Comparison of ENCODE assay signal across 1 cellular context in the genomic region with DNA sequence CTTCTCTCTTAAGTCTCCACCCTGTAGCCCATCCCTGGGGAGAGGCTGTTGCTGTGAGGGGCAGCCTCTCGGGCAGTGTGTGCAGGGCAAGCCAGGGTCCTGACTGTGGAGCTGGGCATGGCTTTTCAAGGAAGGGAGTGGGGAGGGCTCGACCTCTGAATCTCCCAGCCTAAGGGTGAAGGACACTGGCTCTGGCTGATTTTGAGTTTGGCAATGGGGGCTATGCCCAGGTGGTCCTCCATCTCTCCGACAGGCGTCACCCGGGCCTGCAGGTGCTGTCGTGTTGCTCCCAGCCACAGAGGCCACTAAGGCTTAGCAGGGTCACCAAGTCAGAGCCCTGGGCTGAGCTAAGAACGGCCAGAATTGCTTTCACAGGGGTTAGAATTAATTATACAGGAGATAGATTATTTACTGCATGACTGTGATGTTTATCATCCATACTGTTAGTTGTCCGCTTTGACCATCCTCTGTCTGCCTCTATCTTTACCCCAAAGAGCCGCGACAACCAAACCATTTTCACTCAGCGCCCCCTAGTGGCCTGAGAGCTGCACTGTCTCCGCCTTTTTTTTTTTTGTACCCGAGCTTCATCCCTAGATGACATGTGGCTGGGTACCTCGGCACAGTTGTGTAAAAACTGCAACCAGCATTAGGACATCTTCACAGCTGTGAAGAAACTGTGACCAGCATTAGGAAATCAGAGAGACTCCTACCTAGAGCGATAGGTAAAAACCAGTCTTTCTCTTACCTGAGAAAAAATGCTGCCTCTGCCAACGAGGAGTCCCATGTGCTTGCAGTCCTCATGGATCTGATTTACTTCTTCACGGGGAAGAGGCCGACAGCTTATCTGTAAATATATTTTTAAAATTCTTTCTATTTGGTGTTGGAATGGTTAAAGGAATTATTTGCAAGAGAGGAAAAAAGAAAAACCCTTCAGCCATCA.
TF ChIP-seq lines count a peak whose summit lies in the region.

No MANE protein-coding gene starts in this region.

TF ChIP-seq in HCT116, 20 proteins besides CTCF, POLR2A, EP300 and RAD21 (continued from another document):
- TF ChIP-seq, protein P1, sequence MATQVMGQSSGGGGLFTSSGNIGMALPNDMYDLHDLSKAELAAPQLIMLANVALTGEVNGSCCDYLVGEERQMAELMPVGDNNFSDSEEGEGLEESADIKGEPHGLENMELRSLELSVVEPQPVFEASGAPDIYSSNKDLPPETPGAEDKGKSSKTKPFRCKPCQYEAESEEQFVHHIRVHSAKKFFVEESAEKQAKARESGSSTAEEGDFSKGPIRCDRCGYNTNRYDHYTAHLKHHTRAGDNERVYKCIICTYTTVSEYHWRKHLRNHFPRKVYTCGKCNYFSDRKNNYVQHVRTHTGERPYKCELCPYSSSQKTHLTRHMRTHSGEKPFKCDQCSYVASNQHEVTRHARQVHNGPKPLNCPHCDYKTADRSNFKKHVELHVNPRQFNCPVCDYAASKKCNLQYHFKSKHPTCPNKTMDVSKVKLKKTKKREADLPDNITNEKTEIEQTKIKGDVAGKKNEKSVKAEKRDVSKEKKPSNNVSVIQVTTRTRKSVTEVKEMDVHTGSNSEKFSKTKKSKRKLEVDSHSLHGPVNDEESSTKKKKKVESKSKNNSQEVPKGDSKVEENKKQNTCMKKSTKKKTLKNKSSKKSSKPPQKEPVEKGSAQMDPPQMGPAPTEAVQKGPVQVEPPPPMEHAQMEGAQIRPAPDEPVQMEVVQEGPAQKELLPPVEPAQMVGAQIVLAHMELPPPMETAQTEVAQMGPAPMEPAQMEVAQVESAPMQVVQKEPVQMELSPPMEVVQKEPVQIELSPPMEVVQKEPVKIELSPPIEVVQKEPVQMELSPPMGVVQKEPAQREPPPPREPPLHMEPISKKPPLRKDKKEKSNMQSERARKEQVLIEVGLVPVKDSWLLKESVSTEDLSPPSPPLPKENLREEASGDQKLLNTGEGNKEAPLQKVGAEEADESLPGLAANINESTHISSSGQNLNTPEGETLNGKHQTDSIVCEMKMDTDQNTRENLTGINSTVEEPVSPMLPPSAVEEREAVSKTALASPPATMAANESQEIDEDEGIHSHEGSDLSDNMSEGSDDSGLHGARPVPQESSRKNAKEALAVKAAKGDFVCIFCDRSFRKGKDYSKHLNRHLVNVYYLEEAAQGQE (IDR thresholded peaks at IDR 0.05; ENCODE audit: low read depth), result no peak
- no peak for TF ChIP-seq ELF1 (IDR thresholded peaks at IDR 0.05; ENCODE audit: borderline replicate concordance, low read depth)
- TF ChIP-seq, protein P2, sequence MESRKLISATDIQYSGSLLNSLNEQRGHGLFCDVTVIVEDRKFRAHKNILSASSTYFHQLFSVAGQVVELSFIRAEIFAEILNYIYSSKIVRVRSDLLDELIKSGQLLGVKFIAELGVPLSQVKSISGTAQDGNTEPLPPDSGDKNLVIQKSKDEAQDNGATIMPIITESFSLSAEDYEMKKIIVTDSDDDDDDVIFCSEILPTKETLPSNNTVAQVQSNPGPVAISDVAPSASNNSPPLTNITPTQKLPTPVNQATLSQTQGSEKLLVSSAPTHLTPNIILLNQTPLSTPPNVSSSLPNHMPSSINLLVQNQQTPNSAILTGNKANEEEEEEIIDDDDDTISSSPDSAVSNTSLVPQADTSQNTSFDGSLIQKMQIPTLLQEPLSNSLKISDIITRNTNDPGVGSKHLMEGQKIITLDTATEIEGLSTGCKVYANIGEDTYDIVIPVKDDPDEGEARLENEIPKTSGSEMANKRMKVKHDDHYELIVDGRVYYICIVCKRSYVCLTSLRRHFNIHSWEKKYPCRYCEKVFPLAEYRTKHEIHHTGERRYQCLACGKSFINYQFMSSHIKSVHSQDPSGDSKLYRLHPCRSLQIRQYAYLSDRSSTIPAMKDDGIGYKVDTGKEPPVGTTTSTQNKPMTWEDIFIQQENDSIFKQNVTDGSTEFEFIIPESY (IDR thresholded peaks at IDR 0.05; ENCODE audit: extremely low read depth, insufficient replicate concordance, low read length), result no peak
